Comparison of ENCODE assay signal across 8 cellular contexts in genomic region chr22:40651563-40652501, GRCh38. TPM values are rescaled to one million over a fixed set of nuclear protein-coding genes. Genes with fewer than 3 reads are reported as not detected.
DNase-seq lines count a peak whose midpoint lies in the region; ATAC-seq and TF ChIP-seq lines count a peak whose summit lies in the region.

No MANE protein-coding gene starts in this region.

- POLR2A ChIA-PET in T-cell (lab: Charles Lee) = interaction anchor here in 1 of 2 donors (0.6 kb wide), 1 partner anchor 124 kb away, joined by 4 read pairs; no protein-coding TSS in a partner anchor

- no peaks in the 10 kb centered on the region for H3K9me3 Mint-ChIP-seq in T-cell

- H3K27me3 Mint-ChIP-seq in T-cell = no peaks in the 10 kb centered on the region

- H3K9ac ChIP-seq in parathyroid adenoma = no peak overlapping the region

- DNase-seq in AG08396 (ENCODE audit: low spot score) (peak; percentile 94), NCI-H146 treated with DMSO at 0.1 percent for 48 hours (lab: John Stamatoyannopoulos, UW; ENCODE audit: unreplicated experiment) (peak; percentile 82), T-cell (peak; percentile 16 to 71 (median 54)), Right ventricle myocardium superior (peak; percentile 97)

- H3K4me3 ChIP-seq in parathyroid adenoma (ENCODE audit: low read depth, low read length) (peak overlapping the region; percentile 68), thymus (ENCODE audit: low read length) (peak overlapping the region; percentile 30)

- H2AFZ ChIP-seq in parathyroid adenoma = peak overlapping the region; percentile 56

- ATAC-seq in GM21723 (IDR thresholded peaks at IDR 0.05; ENCODE audit: unreplicated experiment) = peak; percentile 81
- peak; percentile 79 to 93 (median 87) for ATAC-seq in T-cell (replicated peaks in 1 of 4)
- peak; percentile 93 for ATAC-seq in Right ventricle myocardium superior (ENCODE audit: poor library complexity)

- peak overlapping the region; percentile 72 to 80 (median 75) for H3K4me3 Mint-ChIP-seq in T-cell

- no peaks in the 10 kb centered on the region for H3K36me3 ChIP-seq in parathyroid adenoma (ENCODE audit: control insufficient read depth, insufficient read depth, low read length)
- peaks cover 8% of the 10 kb centered on the region for H3K36me3 ChIP-seq in thymus (ENCODE audit: control insufficient read depth, insufficient read depth)

- peak overlapping the region; percentile 82 to 90 for H3K27ac Mint-ChIP-seq in T-cell

- peaks cover 0 to 13% (median 5%) of the 10 kb centered on the region in 3 donors for H3K4me1 Mint-ChIP-seq in T-cell

- H3K4me2 ChIP-seq in parathyroid adenoma (ENCODE audit: low read length) = peak overlapping the region; percentile 63

- H3K4me1 ChIP-seq in parathyroid adenoma = no peaks in the 10 kb centered on the region
- no peaks in the 10 kb centered on the region for H3K4me1 ChIP-seq in thymus (ENCODE audit: control insufficient read depth, insufficient read depth, low read length)

- TF ChIP-seq CTCF in parathyroid adenoma (IDR thresholded peaks at IDR 0.05) = no peak

- intact Hi-C loops in Right ventricle myocardium superior (cut with DNase I) = no loop called here

- H3K27ac ChIP-seq in adipose tissue (ENCODE audit: low read depth, low read length) = peak overlapping the region; percentile 97
- H3K27ac ChIP-seq in parathyroid adenoma = peak overlapping the region; percentile 75
- H3K27ac ChIP-seq in thymus (ENCODE audit: low read depth) = peak overlapping the region; percentile 86

- CTCF ChIA-PET in T-cell (lab: Charles Lee) = interaction anchor here in 1 of 2 donors (0.8 to 2.7 kb wide), 3 partner anchors 120 to 248 kb away, joined by 3 to 18 read pairs (median 3); no protein-coding TSS in a partner anchor

- no peaks in the 10 kb centered on the region for H3K79me2 ChIP-seq in parathyroid adenoma

- 36 to 66% (median 39%) methylated on average over 28 to 33 of the region's 33 CpGs for WGBS in adipose tissue, 3 donors
- WGBS in thymus = 88% methylated on average over 33 of the region's 33 CpGs

- H3K27me3 ChIP-seq in parathyroid adenoma (ENCODE audit: control insufficient read depth, insufficient read depth, low read length) (no peaks in the 10 kb centered on the region), thymus (ENCODE audit: control insufficient read depth, insufficient read depth) (no peaks in the 10 kb centered on the region)

- H3K9me3 ChIP-seq in parathyroid adenoma (ENCODE audit: control insufficient read depth, low read length) (no peaks in the 10 kb centered on the region), thymus (ENCODE audit: control insufficient read depth) (no peaks in the 10 kb centered on the region)

- no peaks in the 10 kb centered on the region for H3K36me3 Mint-ChIP-seq in T-cell

RNA-seq across cellular contexts. Expression of gene MRTFA, which starts 15.3 kb away (rescaled TPM):
- total RNA-seq in T-cell = 100 to 1,000 TPM in 3 of 5 donors, 10 to 100 TPM in 2; 81.9 to 118 (median 114) TPM
- polyA plus RNA-seq in adipose tissue = 10 to 100 TPM; 15.3 to 19.7 (median 15.8) TPM
- 26.4 TPM for total RNA-seq in Right ventricle myocardium superior
- 37.0 TPM for polyA plus RNA-seq in thymus

RNA-seq across cellular contexts. Expression of gene MCHR1, which starts 27.5 kb away (rescaled TPM):
- total RNA-seq in T-cell = not detected
- polyA plus RNA-seq in adipose tissue = under 1 TPM in 1 of 3 donors, not detected in 2; 0.03 TPM
- 0.54 TPM for total RNA-seq in Right ventricle myocardium superior
- polyA plus RNA-seq in thymus = 0.39 TPM

Comparison
In these comparisons a context has a peak if more than half of its experiments do, and no peak if none do; other contexts are left out.
1. Peak in every context shown above with its lines: DNase-seq, ATAC-seq, H3K4me3 ChIP-seq and H3K27ac ChIP-seq.